ENCODE assay signal across 16 cellular contexts in genomic region chr15:58392611-58393161, GRCh38. TPM values are rescaled to one million over a fixed set of nuclear protein-coding genes. Genes with fewer than 3 reads are reported as not detected.
DNase-seq lines count a peak whose midpoint lies in the region; FAIRE-seq and TF ChIP-seq lines count a peak whose summit lies in the region.
"Had no signal": no experiment of that assay in that cellular context is flagged by ENCODE, and none has a peak within 500 bp of the region (broad histone marks: within the 10 kb centered on the region; RNA-seq: fewer than 3 reads in every experiment).

No MANE protein-coding gene starts in this region.

- H3K79me2 ChIP-seq in Loucy (ENCODE audit: insufficient read depth, low read length), result no peaks in the 10 kb centered on the region

- intact Hi-C loops in colonic mucosa (cut with DNase I) (no loop called here), stomach (cut with DNase I; ENCODE audit: low total_unique reads) (no loop called here)

- H3K9me3 Mint-ChIP-seq in mesothelial cell of epicardium, result no peaks in the 10 kb centered on the region

- H3K4me2 ChIP-seq in Loucy (ENCODE audit: low read depth, low read length, poor library complexity, severe bottlenecking), result peak overlapping the region; percentile 20

- H3K9ac ChIP-seq in Loucy (ENCODE audit: low read depth, low read length, poor library complexity, severe bottlenecking) (no peak overlapping the region), colonic mucosa (ENCODE audit: low read depth in 2 of 2, low read length in 2 of 2) (no peak overlapping the region)

- peak; percentile 50 for DNase-seq in colonic mucosa
- no peak for DNase-seq in mesothelial cell of epicardium (ENCODE audit: low spot score in 2 of 2, unreplicated experiment in 2 of 2)
- peak; percentile 47 for DNase-seq in stomach
- DNase-seq in activated CD4-positive, alpha-beta T cell treated with anti-CD3 and anti-CD28 coated beads for 1 hour, result no peak
- DNase-seq in hepatic stellate cell (ENCODE audit: low spot score), result no peak
- DNase-seq in epidermal melanocyte (ENCODE audit: insufficient read length, low spot score), result no peak
- no peak for DNase-seq in GM19239 (ENCODE audit: insufficient read length, low spot score)
- DNase-seq: activated effector memory CD4-positive, alpha-beta T cell treated with Interleukin-2 at 50 U/mL for 16 hours; adrenal gland; Kasumi-1; lower lobe of right lung; NCI-H2171; stimulated activated naive CD4-positive, alpha-beta T cell had no signal

- no peaks in the 10 kb centered on the region for H3K9me2 ChIP-seq in Loucy (replicated peaks; ENCODE audit: low read depth, low read length)

- no peak overlapping the region for H2AFZ ChIP-seq in Loucy (ENCODE audit: low read length)

- H3K4me1 ChIP-seq in Loucy (ENCODE audit: insufficient read depth, low read length, poor library complexity, severe bottlenecking) (peaks cover 19% of the 10 kb centered on the region), colonic mucosa (no peaks in the 10 kb centered on the region), stomach (peaks cover 0 to 8% (median 4%) of the 10 kb centered on the region in 4 donors)
- H3K4me1 ChIP-seq: adrenal gland, lower lobe of right lung had no signal

- H3F3A ChIP-seq in Loucy (ENCODE audit: low read depth), result no peaks in the 10 kb centered on the region

- H3K4me3 ChIP-seq in Loucy (ENCODE audit: low read length, poor library complexity, severe bottlenecking) (no peak overlapping the region), colonic mucosa (no peak overlapping the region), stomach (no peak overlapping the region)
- H3K4me3 ChIP-seq: adrenal gland, lower lobe of right lung had no signal

- no peak for FAIRE-seq in GM19239 (lab: Jason Lieb, UNC)

- no peak for TF ChIP-seq POLR2A in stomach (IDR thresholded peaks at IDR 0.05)

- 37 to 64% (median 55%) methylated on average over 5 of the region's 5 CpGs for WGBS in stomach, 5 donors

- H3K36me3 ChIP-seq in Loucy (ENCODE audit: insufficient read depth, low read length) (no peaks in the 10 kb centered on the region), colonic mucosa (no peaks in the 10 kb centered on the region), stomach (no peaks in the 10 kb centered on the region)
- H3K36me3 ChIP-seq: adrenal gland, lower lobe of right lung had no signal

- no peak overlapping the region for H3K4me3 Mint-ChIP-seq in mesothelial cell of epicardium

- H3K27ac ChIP-seq in colonic mucosa (peak overlapping the region; percentile 67), stomach (peak overlapping the region in 2 of 5 donors; percentile 27 to 44)
- H3K27ac ChIP-seq: adrenal gland, lower lobe of right lung had no signal

- H3K27me3 Mint-ChIP-seq in mesothelial cell of epicardium (ENCODE audit: low read depth), result no peaks in the 10 kb centered on the region

- H3K4me1 Mint-ChIP-seq in mesothelial cell of epicardium, result peaks cover 86% of the 10 kb centered on the region

- H3K9me3 ChIP-seq in Loucy (ENCODE audit: insufficient read depth, low read depth, low read length), result no peaks in the 10 kb centered on the region
- H3K9me3 ChIP-seq in colonic mucosa, result no peaks in the 10 kb centered on the region
- H3K9me3 ChIP-seq in stomach, result no peaks in the 10 kb centered on the region
- H3K9me3 ChIP-seq: adrenal gland, lower lobe of right lung had no signal

- no peaks in the 10 kb centered on the region for H3K36me3 Mint-ChIP-seq in mesothelial cell of epicardium

- peak overlapping the region; percentile 95 for H3K27ac Mint-ChIP-seq in mesothelial cell of epicardium

- TF ChIP-seq EP300 in stomach (IDR thresholded peaks at IDR 0.05), result no peak

- H3K27me3 ChIP-seq in Loucy (ENCODE audit: insufficient read depth, low read length, poor library complexity, severe bottlenecking) (no peaks in the 10 kb centered on the region), colonic mucosa (no peaks in the 10 kb centered on the region), stomach (no peaks in the 10 kb centered on the region)
- H3K27me3 ChIP-seq: adrenal gland had no signal

- no peaks in the 10 kb centered on the region for H4K20me1 ChIP-seq in Loucy (ENCODE audit: insufficient read depth, low read length, poor library complexity, severe bottlenecking)

- TF ChIP-seq CTCF in Loucy (conservative IDR thresholded peaks at IDR 0.05; ENCODE audit: low read length), result no peak
- no peak for TF ChIP-seq CTCF in colonic mucosa (IDR thresholded peaks at IDR 0.05)
- no peak for TF ChIP-seq CTCF in mesothelial cell of epicardium (IDR thresholded peaks at IDR 0.05; ENCODE audit: unreplicated experiment)
- TF ChIP-seq CTCF in stomach (IDR thresholded peaks at IDR 0.05), result no peak

RNA-seq across cellular contexts. Expression of gene LIPC, which starts 39.1 kb away (rescaled TPM):
- 10 to 100 TPM in 1 of 2 donors, 1 to 10 TPM in 1; 2.9 to 13.8 TPM for total RNA-seq in colonic mucosa
- total RNA-seq in mesothelial cell of epicardium, result not detected in 3 replicates
- 1 to 10 TPM in 1 of 5 donors, under 1 TPM in 1, not detected in 3; 0.58 to 7.5 TPM for total RNA-seq in stomach
- under 1 TPM in 2 of 3 donors, not detected in 1; 0.23 to 0.93 TPM for polyA plus RNA-seq in stomach
- total RNA-seq: cerebellum, SK-MEL-5 had no signal

Comparison
In these comparisons a context has a peak if more than half of its experiments do, and no peak if none do; other contexts are left out.
1. DNase-seq: peak in colonic mucosa (single experiment) and stomach (single experiment); none in mesothelial cell of epicardium (0 of 2), activated CD4-positive, alpha-beta T cell treated with anti-CD3 and anti-CD28 coated beads for 1 hour (single experiment), hepatic stellate cell (single experiment), epidermal melanocyte (single experiment) and GM19239 (single experiment).